1 cellular context compared by ENCODE assay signal in the genomic region with DNA sequence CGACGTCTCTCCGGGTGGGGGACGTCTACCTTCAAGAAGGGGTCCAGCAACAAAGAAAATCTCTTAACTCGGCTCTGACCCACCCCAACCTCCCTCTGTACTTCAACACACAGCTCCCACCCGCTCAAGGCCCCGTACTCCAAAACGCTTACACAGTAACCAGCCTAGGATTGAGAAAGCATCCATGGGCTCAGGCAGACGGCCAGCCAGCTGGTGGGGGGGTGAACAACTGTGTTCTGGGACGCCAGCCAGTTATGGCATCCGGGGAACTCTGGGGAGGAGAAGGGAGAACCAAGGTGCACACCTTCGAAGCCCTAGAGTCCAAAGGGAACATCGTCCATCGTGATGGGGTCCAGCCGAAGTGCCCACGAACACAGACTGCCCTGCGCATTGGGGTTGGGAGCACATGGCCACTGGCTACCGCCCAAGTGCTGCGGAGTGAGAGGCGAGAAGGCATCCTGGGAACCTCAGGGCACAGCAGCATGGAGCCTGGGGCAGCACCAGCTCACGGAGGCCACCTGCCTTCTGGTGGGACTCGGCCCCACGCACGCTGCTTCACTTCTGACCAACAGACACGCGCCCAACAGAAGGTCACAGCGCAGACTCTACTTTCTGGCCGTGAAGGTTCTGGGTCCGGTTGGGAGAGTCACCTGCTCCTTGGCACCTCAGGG.
TF ChIP-seq lines count a peak whose summit lies in the region.

No MANE protein-coding gene starts in this region.

TF ChIP-seq in HepG2, 621 proteins besides CTCF, POLR2A, EP300 and RAD21 (continued from another document and continues in another):
- TF ChIP-seq ZNF503 (CRISPR knock-in tag; IDR thresholded peaks at IDR 0.05) (no peak; the same call in 1 of the 2 replicates), HBP1 (CRISPR knock-in tag; IDR thresholded peaks at IDR 0.05; ENCODE audit: low read depth) (peak; percentile 64), ATF1 (CRISPR knock-in tag; IDR thresholded peaks at IDR 0.05) (no peak), GATA4 (IDR thresholded peaks at IDR 0.05; ENCODE audit: borderline replicate concordance, low read depth) (no peak; the same call in 1 of the 2 replicates), ZNF430 (CRISPR knock-in tag; IDR thresholded peaks at IDR 0.05) (peak; percentile 51; the same call in 1 of the 2 replicates), ZNF235 (CRISPR knock-in tag; IDR thresholded peaks at IDR 0.05; ENCODE audit: borderline replicate concordance) (no peak), TGIF2 (CRISPR knock-in tag; IDR thresholded peaks at IDR 0.05) (no peak; the same call in 1 of the 2 replicates), SALL2 (CRISPR knock-in tag; IDR thresholded peaks at IDR 0.05) (no peak), TCF12 (IDR thresholded peaks at IDR 0.05) (no peak), TCF12 (CRISPR knock-in tag; IDR thresholded peaks at IDR 0.05) (0 out of 2 replicates have a peak, but pooled peaks have one; percentile 41), THYN1 (CRISPR knock-in tag; IDR thresholded peaks at IDR 0.05; ENCODE audit: borderline replicate concordance, low read depth) (peak; percentile 83; the same call in 1 of the 2 replicates), ARID3A (IDR thresholded peaks at IDR 0.05; ENCODE audit: low read depth, low read length) (no peak), NR2C2 (CRISPR knock-in tag; IDR thresholded peaks at IDR 0.05; ENCODE audit: borderline replicate concordance) (peak; percentile 15; the same call in 1 of the 2 replicates), ZBTB42 (CRISPR knock-in tag; IDR thresholded peaks at IDR 0.05) (no peak), SRSF1 (optimal IDR thresholded peaks at IDR 0.05; ENCODE audit: low read depth, low read length) (peak; percentile 91), JDP2 (CRISPR knock-in tag; IDR thresholded peaks at IDR 0.05; ENCODE audit: borderline replicate concordance) (no peak), SCMH1 (CRISPR knock-in tag; IDR thresholded peaks at IDR 0.05; ENCODE audit: borderline replicate concordance) (no peak), TOPORS (CRISPR knock-in tag; IDR thresholded peaks at IDR 0.05) (peak; percentile 80; the same call in 1 of the 2 replicates), IRF1 (CRISPR knock-in tag; IDR thresholded peaks at IDR 0.05; ENCODE audit: low read depth) (0 out of 2 replicates have a peak, but pooled peaks have one; percentile 32), ZNF333 (CRISPR knock-in tag; IDR thresholded peaks at IDR 0.05; ENCODE audit: borderline replicate concordance) (peak; percentile 59; the same call in 1 of the 2 replicates)
- TF ChIP-seq, protein P1, sequence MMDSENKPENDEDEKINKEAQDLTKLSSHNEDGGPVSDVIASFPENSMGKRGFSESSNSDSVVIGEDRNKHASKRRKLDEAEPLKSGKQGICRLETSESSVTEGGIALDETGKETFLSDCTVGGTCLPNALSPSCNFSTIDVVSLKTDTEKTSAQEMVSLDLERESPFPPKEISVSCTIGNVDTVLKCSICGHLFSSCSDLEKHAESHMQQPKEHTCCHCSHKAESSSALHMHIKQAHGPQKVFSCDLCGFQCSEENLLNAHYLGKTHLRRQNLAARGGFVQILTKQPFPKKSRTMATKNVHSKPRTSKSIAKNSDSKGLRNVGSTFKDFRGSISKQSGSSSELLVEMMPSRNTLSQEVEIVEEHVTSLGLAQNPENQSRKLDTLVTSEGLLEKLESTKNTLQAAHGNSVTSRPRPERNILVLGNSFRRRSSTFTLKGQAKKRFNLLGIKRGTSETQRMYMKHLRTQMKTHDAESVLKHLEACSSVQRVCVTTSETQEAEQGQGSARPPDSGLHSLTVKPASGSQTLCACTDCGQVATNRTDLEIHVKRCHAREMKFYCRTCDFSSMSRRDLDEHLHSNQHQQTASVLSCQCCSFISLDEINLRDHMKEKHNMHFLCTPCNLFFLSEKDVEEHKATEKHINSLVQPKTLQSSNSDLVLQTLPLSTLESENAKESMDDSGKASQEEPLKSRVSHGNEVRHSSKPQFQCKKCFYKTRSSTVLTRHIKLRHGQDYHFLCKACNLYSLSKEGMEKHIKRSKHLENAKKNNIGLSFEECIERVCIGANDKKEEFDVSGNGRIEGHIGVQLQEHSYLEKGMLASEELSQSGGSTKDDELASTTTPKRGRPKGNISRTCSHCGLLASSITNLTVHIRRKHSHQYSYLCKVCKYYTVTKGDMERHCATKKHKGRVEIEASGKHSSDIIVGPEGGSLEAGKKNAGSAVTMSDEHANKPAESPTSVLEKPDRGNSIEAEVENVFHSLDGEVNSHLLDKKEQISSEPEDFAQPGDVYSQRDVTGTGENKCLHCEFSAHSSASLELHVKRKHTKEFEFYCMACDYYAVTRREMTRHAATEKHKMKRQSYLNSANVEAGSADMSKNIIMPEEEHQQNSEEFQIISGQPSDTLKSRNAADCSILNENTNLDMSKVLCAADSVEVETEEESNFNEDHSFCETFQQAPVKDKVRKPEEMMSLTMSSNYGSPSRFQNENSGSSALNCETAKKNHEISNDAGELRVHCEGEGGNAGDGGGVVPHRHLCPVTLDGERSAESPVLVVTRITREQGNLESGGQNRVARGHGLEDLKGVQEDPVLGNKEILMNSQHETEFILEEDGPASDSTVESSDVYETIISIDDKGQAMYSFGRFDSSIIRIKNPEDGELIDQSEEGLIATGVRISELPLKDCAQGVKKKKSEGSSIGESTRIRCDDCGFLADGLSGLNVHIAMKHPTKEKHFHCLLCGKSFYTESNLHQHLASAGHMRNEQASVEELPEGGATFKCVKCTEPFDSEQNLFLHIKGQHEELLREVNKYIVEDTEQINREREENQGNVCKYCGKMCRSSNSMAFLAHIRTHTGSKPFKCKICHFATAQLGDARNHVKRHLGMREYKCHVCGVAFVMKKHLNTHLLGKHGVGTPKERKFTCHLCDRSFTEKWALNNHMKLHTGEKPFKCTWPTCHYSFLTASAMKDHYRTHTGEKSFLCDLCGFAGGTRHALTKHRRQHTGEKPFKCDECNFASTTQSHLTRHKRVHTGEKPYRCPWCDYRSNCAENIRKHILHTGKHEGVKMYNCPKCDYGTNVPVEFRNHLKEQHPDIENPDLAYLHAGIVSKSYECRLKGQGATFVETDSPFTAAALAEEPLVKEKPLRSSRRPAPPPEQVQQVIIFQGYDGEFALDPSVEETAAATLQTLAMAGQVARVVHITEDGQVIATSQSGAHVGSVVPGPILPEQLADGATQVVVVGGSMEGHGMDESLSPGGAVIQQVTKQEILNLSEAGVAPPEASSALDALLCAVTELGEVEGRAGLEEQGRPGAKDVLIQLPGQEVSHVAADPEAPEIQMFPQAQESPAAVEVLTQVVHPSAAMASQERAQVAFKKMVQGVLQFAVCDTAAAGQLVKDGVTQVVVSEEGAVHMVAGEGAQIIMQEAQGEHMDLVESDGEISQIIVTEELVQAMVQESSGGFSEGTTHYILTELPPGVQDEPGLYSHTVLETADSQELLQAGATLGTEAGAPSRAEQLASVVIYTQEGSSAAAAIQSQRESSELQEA (CRISPR knock-in tag; IDR thresholded peaks at IDR 0.05; ENCODE audit: not compliant biosample characterization): no peak
- TF ChIP-seq, protein P2, sequence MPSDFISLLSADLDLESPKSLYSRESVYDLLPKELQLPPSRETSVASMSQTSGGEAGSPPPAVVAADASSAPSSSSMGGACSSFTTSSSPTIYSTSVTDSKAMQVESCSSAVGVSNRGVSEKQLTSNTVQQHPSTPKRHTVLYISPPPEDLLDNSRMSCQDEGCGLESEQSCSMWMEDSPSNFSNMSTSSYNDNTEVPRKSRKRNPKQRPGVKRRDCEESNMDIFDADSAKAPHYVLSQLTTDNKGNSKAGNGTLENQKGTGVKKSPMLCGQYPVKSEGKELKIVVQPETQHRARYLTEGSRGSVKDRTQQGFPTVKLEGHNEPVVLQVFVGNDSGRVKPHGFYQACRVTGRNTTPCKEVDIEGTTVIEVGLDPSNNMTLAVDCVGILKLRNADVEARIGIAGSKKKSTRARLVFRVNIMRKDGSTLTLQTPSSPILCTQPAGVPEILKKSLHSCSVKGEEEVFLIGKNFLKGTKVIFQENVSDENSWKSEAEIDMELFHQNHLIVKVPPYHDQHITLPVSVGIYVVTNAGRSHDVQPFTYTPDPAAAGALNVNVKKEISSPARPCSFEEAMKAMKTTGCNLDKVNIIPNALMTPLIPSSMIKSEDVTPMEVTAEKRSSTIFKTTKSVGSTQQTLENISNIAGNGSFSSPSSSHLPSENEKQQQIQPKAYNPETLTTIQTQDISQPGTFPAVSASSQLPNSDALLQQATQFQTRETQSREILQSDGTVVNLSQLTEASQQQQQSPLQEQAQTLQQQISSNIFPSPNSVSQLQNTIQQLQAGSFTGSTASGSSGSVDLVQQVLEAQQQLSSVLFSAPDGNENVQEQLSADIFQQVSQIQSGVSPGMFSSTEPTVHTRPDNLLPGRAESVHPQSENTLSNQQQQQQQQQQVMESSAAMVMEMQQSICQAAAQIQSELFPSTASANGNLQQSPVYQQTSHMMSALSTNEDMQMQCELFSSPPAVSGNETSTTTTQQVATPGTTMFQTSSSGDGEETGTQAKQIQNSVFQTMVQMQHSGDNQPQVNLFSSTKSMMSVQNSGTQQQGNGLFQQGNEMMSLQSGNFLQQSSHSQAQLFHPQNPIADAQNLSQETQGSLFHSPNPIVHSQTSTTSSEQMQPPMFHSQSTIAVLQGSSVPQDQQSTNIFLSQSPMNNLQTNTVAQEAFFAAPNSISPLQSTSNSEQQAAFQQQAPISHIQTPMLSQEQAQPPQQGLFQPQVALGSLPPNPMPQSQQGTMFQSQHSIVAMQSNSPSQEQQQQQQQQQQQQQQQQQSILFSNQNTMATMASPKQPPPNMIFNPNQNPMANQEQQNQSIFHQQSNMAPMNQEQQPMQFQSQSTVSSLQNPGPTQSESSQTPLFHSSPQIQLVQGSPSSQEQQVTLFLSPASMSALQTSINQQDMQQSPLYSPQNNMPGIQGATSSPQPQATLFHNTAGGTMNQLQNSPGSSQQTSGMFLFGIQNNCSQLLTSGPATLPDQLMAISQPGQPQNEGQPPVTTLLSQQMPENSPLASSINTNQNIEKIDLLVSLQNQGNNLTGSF (CRISPR knock-in tag; IDR thresholded peaks at IDR 0.05): no peak; the same call in 1 of the 2 replicates
- TF ChIP-seq, protein P3, sequence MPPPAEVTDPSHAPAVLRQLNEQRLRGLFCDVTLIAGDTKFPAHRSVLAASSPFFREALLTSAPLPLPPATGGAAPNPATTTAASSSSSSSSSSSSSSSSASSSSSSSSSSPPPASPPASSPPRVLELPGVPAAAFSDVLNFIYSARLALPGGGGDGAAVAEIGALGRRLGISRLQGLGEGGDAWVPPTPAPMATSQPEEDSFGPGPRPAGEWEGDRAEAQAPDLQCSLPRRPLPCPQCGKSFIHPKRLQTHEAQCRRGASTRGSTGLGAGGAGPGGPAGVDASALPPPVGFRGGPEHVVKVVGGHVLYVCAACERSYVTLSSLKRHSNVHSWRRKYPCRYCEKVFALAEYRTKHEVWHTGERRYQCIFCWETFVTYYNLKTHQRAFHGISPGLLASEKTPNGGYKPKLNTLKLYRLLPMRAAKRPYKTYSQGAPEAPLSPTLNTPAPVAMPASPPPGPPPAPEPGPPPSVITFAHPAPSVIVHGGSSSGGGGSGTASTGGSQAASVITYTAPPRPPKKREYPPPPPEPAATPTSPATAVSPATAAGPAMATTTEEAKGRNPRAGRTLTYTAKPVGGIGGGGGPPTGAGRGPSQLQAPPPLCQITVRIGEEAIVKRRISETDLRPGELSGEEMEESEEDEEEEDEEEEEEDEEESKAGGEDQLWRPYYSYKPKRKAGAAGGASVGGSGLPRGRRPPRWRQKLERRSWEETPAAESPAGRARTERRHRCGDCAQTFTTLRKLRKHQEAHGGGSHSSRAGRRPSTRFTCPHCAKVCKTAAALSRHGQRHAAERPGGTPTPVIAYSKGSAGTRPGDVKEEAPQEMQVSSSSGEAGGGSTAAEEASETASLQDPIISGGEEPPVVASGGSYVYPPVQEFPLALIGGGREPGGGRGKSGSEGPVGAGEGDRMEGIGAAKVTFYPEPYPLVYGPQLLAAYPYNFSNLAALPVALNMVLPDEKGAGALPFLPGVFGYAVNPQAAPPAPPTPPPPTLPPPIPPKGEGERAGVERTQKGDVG (CRISPR knock-in tag; IDR thresholded peaks at IDR 0.05; ENCODE audit: borderline replicate concordance): no peak
